ENCODE assay signal across 17 cellular contexts in genomic region chr5:5221731-5222130, GRCh38.
DNase-seq lines count a peak whose midpoint lies in the region; TF ChIP-seq lines count a peak whose summit lies in the region.
"Had no signal": no experiment of that assay in that cellular context is flagged by ENCODE, and none has a peak within 500 bp of the region (broad histone marks: within the 10 kb centered on the region; RNA-seq: fewer than 3 reads in every experiment).

No MANE protein-coding gene starts in this region.

- H3K36me3 ChIP-seq in BJ (ENCODE audit: control insufficient read depth, insufficient read depth, low read length) (no peaks in the 10 kb centered on the region), brain microvascular endothelial cell (replicated peaks) (no peaks in the 10 kb centered on the region), HAP-1 (replicated peaks) (no peaks in the 10 kb centered on the region)

- no peak overlapping the region for H3K27ac ChIP-seq in brain microvascular endothelial cell

- H3K4me3 ChIP-seq in BJ (ENCODE audit: low read depth, low read length): no peak overlapping the region
- H3K4me3 ChIP-seq in brain microvascular endothelial cell (ENCODE audit: low read depth, low read length): no peak overlapping the region
- H3K4me3 ChIP-seq in HAP-1: no peak overlapping the region

- in situ Hi-C loops in brain microvascular endothelial cell (cut with HindIII; ENCODE audit: low pct_ligation_motif_present, low sequenced_read_pairs) (no loop called here), HAP-1 (cut with MboI; ENCODE audit: low sequenced_read_pairs) (no loop called here)

- H3K4me1 ChIP-seq in HAP-1: no peaks in the 10 kb centered on the region

- DNase-seq in BJ (ENCODE audit: low read depth) (peak; percentile 47), HS-27A (ENCODE audit: low read depth) (peak; percentile 74), brain microvascular endothelial cell (peak; percentile 58), myocyte (ENCODE audit: low read depth) (peak; percentile 17), HAP-1 (ENCODE audit: low spot score in 2 of 2) (no peak), NAMALWA (ENCODE audit: low spot score) (no peak), GM10266 (ENCODE audit: extremely low spot score) (no peak)
- DNase-seq in activated CD8-positive, alpha-beta memory T cell treated with anti-CD3 and anti-CD28 coated beads, Interleukin-2, amount 50 U/mL, for 48 hours: no peak
- DNase-seq: activated CD8-positive, alpha-beta memory T cell treated with anti-CD3 and anti-CD28 coated beads, Interleukin-2, amount 50 U/mL, for 4 hours; activated gamma-delta T cell; CD4-positive, CD25-positive, alpha-beta regulatory T cell; effector CD4-positive, alpha-beta T cell; erythroblast; left colon; NCI-H1436; posterior cingulate gyrus; Right ventricle myocardium superior had no signal

- no peaks in the 10 kb centered on the region for H3K9me3 ChIP-seq in HAP-1

- POLR2A ChIA-PET in BJ (lab: Charles Lee): no interaction called here

- CTCF ChIA-PET in BJ (lab: Yijun Ruan, JAX): no interaction called here

- no peak for TF ChIP-seq CTCF in BJ (IDR thresholded peaks at IDR 0.05; ENCODE audit: insufficient read depth, low read depth, low read length)
- TF ChIP-seq CTCF in brain microvascular endothelial cell (IDR thresholded peaks at IDR 0.05; ENCODE audit: low read depth, low read length, missing control alignments): no peak
- TF ChIP-seq CTCF in GM10266 (IDR thresholded peaks at IDR 0.05; ENCODE audit: control insufficient read depth, insufficient read depth, low read depth, missing control alignments): no peak

- H3K27me3 ChIP-seq in BJ (ENCODE audit: control insufficient read depth, insufficient read depth, low read length) (no peaks in the 10 kb centered on the region), brain microvascular endothelial cell (replicated peaks) (no peaks in the 10 kb centered on the region), HAP-1 (ENCODE audit: low read depth) (no peaks in the 10 kb centered on the region)

Comparison
In these comparisons a context has a peak if more than half of its experiments do, and no peak if none do; other contexts are left out.
1. DNase-seq: peak in BJ (single experiment), HS-27A (single experiment), brain microvascular endothelial cell (single experiment) and myocyte (single experiment); none in HAP-1 (0 of 2), NAMALWA (single experiment), activated CD8-positive, alpha-beta memory T cell treated with anti-CD3 and anti-CD28 coated beads, Interleukin-2, amount 50 U/mL, for 48 hours (single experiment) and GM10266 (single experiment).